In the genomic region with DNA sequence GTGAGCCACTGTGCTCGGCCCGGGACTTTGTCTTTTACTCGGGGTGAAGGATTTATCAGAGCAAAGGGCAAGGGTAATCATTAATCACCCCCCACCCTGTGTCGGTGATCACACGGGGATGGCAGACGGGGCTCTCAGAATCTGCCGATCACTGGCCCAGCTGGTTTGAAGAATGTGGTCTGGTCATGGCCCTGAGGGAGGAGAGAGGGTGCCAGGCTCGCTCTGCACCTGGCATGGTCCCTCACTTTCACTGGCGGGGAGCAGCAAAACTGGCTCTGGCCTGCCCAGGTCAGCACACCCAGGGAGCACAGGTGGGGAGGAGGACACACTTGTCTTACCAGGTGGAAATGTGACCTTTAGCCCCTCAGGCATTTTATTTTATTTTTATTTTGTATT, we compare ENCODE assay signal across 2 cellular contexts.
A peak's percentile ranks its signal among the peaks of the same experiment; 100 is the strongest.
TF ChIP-seq lines count a peak whose summit lies in the region.

No MANE protein-coding gene starts in this region.

TF ChIP-seq in HEK293, 187 proteins besides CTCF, POLR2A, EP300 and RAD21:
- no peak for TF ChIP-seq ZNF707 (tag by site-specific recombination; IDR thresholded peaks at IDR 0.05)
- TF ChIP-seq ZNF148 (tag by site-specific recombination; IDR thresholded peaks at IDR 0.05; ENCODE audit: borderline replicate concordance), result no peak
- no peak for TF ChIP-seq ZFP41 (tag by site-specific recombination; IDR thresholded peaks at IDR 0.05; ENCODE audit: borderline replicate concordance)
- TF ChIP-seq OSR2 (tag by site-specific recombination; IDR thresholded peaks at IDR 0.05), result no peak
- TF ChIP-seq, protein P1, sequence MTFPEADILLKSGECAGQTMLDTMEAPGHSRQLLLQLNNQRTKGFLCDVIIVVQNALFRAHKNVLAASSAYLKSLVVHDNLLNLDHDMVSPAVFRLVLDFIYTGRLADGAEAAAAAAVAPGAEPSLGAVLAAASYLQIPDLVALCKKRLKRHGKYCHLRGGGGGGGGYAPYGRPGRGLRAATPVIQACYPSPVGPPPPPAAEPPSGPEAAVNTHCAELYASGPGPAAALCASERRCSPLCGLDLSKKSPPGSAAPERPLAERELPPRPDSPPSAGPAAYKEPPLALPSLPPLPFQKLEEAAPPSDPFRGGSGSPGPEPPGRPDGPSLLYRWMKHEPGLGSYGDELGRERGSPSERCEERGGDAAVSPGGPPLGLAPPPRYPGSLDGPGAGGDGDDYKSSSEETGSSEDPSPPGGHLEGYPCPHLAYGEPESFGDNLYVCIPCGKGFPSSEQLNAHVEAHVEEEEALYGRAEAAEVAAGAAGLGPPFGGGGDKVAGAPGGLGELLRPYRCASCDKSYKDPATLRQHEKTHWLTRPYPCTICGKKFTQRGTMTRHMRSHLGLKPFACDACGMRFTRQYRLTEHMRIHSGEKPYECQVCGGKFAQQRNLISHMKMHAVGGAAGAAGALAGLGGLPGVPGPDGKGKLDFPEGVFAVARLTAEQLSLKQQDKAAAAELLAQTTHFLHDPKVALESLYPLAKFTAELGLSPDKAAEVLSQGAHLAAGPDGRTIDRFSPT (tag by site-specific recombination; IDR thresholded peaks at IDR 0.05), result 0 out of 2 replicates have a peak, but pooled peaks have one; percentile 34
- TF ChIP-seq EGR2 (tag by site-specific recombination; IDR thresholded peaks at IDR 0.05; ENCODE audit: low read depth), result no peak
- no peak for TF ChIP-seq SP7 (tag by site-specific recombination; IDR thresholded peaks at IDR 0.05)
- no peak for TF ChIP-seq ZBTB21 (tag by site-specific recombination; IDR thresholded peaks at IDR 0.05)
- TF ChIP-seq BCL11B (tag by site-specific recombination; IDR thresholded peaks at IDR 0.05; ENCODE audit: low read depth), result no peak
- peak; percentile 53; the same call in 1 of the 2 replicates for TF ChIP-seq ZNF600 (tag by site-specific recombination; IDR thresholded peaks at IDR 0.05)
- TF ChIP-seq ZNF658 (tag by site-specific recombination; IDR thresholded peaks at IDR 0.05), result no peak
- TF ChIP-seq ZNF596 (tag by site-specific recombination; IDR thresholded peaks at IDR 0.05), result 0 out of 2 replicates have a peak, but pooled peaks have one; percentile 38

TF ChIP-seq in K562, 482 proteins besides CTCF, POLR2A, EP300 and RAD21:
- TF ChIP-seq SRSF3 (IDR thresholded peaks at IDR 0.05; ENCODE audit: insufficient read depth, low read length), result no peak
- TF ChIP-seq TEAD1 (CRISPR knock-in tag; IDR thresholded peaks at IDR 0.05), result peak in 1 of 2 experiments; percentile 13; a peak in 1 of 4 replicates
- TF ChIP-seq ARID2 (IDR thresholded peaks at IDR 0.05), result no peak
- no peak for TF ChIP-seq PYGO2 (tag; IDR thresholded peaks at IDR 0.05)
- TF ChIP-seq, protein P2, sequence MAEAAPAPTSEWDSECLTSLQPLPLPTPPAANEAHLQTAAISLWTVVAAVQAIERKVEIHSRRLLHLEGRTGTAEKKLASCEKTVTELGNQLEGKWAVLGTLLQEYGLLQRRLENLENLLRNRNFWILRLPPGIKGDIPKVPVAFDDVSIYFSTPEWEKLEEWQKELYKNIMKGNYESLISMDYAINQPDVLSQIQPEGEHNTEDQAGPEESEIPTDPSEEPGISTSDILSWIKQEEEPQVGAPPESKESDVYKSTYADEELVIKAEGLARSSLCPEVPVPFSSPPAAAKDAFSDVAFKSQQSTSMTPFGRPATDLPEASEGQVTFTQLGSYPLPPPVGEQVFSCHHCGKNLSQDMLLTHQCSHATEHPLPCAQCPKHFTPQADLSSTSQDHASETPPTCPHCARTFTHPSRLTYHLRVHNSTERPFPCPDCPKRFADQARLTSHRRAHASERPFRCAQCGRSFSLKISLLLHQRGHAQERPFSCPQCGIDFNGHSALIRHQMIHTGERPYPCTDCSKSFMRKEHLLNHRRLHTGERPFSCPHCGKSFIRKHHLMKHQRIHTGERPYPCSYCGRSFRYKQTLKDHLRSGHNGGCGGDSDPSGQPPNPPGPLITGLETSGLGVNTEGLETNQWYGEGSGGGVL (CRISPR knock-in tag; IDR thresholded peaks at IDR 0.05), result no peak
- TF ChIP-seq CBFA2T3 (IDR thresholded peaks at IDR 0.05), result no peak
- TF ChIP-seq, protein P3, sequence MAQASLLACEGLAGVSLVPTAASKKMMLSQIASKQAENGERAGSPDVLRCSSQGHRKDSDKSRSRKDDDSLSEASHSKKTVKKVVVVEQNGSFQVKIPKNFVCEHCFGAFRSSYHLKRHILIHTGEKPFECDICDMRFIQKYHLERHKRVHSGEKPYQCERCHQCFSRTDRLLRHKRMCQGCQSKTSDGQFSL (CRISPR knock-in tag; IDR thresholded peaks at IDR 0.05), result 0 out of 2 replicates have a peak, but pooled peaks have one; percentile 10
- TF ChIP-seq, protein P3 (tag; IDR thresholded peaks at IDR 0.05), result no peak
- TF ChIP-seq MAFF (IDR thresholded peaks at IDR 0.05; ENCODE audit: low read length), result no peak
- no peak for TF ChIP-seq SREBF1 (IDR thresholded peaks at IDR 0.05; ENCODE audit: borderline replicate concordance, low read depth, low read length)
- TF ChIP-seq ZFX (CRISPR knock-in tag; IDR thresholded peaks at IDR 0.05), result peak; percentile 10; the same call in 1 of the 2 replicates
- TF ChIP-seq ZNF766 (CRISPR knock-in tag; conservative IDR thresholded peaks at IDR 0.05), result no peak
- TF ChIP-seq ZNF318 (IDR thresholded peaks at IDR 0.05; ENCODE audit: borderline replicate concordance in 1 of 2, low read depth in 1 of 2), result no peak
- TF ChIP-seq SMAD4 (CRISPR knock-in tag; conservative IDR thresholded peaks at IDR 0.05), result no peak
- peak; percentile 46; the same call in 1 of the 2 replicates for TF ChIP-seq ZNF263 (CRISPR knock-in tag; IDR thresholded peaks at IDR 0.05; ENCODE audit: borderline replicate concordance)
TF ChIP-seq in K562: peak in this region for 4.
